Comparison of ENCODE assay signal across 2 cellular contexts in the genomic region with DNA sequence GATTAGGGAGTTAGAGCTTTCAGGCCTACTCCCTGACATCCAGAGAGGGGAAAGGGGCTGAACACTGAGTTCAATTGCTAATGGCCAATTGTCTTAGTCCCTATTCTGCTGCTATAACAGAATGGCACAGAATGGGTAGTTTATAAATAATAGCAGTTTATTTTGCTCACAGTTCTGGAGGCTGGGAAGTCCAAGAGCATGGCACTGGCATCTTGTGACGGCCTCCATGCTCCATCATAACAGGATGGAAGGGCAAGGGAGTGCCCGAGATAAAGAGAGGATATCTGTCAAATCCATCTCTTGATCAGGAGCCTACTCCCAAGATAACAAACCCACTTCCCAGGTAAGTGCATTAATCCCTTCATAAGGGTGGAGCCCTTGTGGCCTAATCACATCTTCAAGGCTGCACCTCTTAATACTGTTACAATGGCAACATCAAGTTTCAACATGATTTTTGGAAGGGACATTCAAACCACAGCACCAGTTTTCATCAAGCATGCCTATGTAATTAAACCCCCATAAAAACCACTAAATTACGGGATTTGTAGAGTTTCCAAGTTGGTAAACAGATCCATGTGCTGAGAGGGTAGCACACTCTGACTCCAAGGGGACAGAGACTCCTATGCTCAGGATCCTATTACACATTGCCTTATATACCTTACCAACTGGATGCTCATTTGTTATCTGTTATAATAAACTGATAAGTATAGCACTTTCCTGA.
TF ChIP-seq lines count a peak whose summit lies in the region.

No MANE protein-coding gene starts in this region.

TF ChIP-seq in HepG2, 621 proteins besides CTCF, POLR2A, EP300 and RAD21:
- TF ChIP-seq ZNF20 (CRISPR knock-in tag; IDR thresholded peaks at IDR 0.05): no peak
- TF ChIP-seq, protein P1, sequence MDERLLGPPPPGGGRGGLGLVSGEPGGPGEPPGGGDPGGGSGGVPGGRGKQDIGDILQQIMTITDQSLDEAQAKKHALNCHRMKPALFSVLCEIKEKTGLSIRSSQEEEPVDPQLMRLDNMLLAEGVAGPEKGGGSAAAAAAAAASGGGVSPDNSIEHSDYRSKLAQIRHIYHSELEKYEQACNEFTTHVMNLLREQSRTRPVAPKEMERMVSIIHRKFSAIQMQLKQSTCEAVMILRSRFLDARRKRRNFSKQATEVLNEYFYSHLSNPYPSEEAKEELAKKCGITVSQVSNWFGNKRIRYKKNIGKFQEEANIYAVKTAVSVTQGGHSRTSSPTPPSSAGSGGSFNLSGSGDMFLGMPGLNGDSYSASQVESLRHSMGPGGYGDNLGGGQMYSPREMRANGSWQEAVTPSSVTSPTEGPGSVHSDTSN (CRISPR knock-in tag; IDR thresholded peaks at IDR 0.05): no peak
- TF ChIP-seq ZNF564 (CRISPR knock-in tag; IDR thresholded peaks at IDR 0.05): peak; percentile 98
- TF ChIP-seq, protein P2, sequence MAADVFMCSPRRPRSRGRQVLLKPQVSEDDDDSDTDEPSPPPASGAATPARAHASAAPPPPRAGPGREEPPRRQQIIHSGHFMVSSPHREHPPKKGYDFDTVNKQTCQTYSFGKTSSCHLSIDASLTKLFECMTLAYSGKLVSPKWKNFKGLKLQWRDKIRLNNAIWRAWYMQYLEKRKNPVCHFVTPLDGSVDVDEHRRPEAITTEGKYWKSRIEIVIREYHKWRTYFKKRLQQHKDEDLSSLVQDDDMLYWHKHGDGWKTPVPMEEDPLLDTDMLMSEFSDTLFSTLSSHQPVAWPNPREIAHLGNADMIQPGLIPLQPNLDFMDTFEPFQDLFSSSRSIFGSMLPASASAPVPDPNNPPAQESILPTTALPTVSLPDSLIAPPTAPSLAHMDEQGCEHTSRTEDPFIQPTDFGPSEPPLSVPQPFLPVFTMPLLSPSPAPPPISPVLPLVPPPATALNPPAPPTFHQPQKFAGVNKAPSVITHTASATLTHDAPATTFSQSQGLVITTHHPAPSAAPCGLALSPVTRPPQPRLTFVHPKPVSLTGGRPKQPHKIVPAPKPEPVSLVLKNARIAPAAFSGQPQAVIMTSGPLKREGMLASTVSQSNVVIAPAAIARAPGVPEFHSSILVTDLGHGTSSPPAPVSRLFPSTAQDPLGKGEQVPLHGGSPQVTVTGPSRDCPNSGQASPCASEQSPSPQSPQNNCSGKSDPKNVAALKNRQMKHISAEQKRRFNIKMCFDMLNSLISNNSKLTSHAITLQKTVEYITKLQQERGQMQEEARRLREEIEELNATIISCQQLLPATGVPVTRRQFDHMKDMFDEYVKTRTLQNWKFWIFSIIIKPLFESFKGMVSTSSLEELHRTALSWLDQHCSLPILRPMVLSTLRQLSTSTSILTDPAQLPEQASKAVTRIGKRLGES (CRISPR knock-in tag; IDR thresholded peaks at IDR 0.05; ENCODE audit: borderline replicate concordance): no peak
- TF ChIP-seq ZNF12 (CRISPR knock-in tag; IDR thresholded peaks at IDR 0.05): 0 out of 2 replicates have a peak, but pooled peaks have one; percentile 66

TF ChIP-seq in HEK293, 187 proteins besides CTCF, POLR2A, EP300 and RAD21:
- peak; percentile 54; the same call in 1 of the 2 replicates for TF ChIP-seq SP7 (tag by site-specific recombination; IDR thresholded peaks at IDR 0.05)
- TF ChIP-seq ZBTB20 (tag by site-specific recombination; IDR thresholded peaks at IDR 0.05): no peak
- no peak for TF ChIP-seq ZNF48 (tag by site-specific recombination; IDR thresholded peaks at IDR 0.05)
